1 cellular context compared by ENCODE assay signal in the genomic region with DNA sequence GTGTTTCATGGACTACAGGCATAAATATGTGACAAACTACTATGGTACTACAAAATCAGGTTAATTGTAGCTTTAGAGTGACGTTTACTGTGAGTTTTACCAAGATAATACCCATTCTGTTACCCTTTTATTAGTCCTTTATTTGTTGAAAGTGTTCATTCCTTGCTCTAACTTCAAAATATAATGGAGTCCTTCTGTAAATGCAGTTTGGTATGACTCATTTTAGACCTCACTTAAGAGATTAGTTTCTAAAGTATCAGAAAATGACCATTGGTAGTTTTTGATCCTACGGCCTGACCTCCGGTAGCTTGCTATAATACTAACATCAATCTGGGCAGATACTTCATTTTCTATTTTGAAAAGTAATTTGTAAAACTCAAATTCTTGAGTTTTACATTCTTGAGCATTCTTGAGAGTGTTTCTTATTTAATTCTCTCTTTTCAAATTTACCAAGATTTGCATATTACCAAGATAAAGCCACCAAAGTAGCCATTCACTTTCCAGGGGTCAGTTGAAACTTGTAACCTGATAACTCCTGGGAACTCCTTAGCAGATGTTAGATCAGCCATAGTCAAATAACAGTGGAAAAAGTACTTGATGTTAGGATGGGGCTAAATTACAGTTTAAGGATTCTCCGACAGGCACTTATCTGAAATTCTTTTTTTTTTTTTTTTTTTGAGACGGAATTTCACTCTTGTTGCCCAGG.
TF ChIP-seq lines count a peak whose summit lies in the region.

No MANE protein-coding gene starts in this region.

TF ChIP-seq in IMR-90, 13 proteins besides CTCF, POLR2A, EP300 and RAD21:
- no peak for TF ChIP-seq RCOR1 (IDR thresholded peaks at IDR 0.05; ENCODE audit: insufficient replicate concordance, low read length)
- no peak for TF ChIP-seq CEBPB (IDR thresholded peaks at IDR 0.05; ENCODE audit: low read depth, low read length)
- TF ChIP-seq FOS (IDR thresholded peaks at IDR 0.05; ENCODE audit: low read depth, low read length) = peak; percentile 11; the same call in 1 of the 2 replicates
